Comparison of ENCODE assay signal across 13 cellular contexts in the genomic region with DNA sequence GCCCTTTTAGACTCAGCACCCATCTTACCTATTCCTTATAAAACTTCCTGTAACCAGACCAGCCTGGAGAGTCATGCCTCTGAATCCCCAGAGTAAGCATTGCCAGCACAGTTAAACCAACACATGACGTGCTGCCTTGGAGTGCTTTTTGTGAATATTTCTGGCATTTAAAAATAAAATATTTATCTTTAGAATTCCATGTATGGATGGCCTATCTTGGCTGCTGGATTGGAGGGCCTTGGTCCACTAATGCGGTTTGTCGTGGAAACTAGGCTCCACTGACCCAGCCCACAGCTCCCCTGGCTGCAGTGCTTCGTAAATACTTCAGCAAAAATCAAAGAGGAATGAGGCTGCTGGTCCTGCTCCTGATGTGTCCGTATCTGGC. TPM values are rescaled to one million over a fixed set of nuclear protein-coding genes. Genes with fewer than 3 reads are reported as not detected.
DNase-seq lines count a peak whose midpoint lies in the region; ATAC-seq and TF ChIP-seq lines count a peak whose summit lies in the region.
"Had no signal": no experiment of that assay in that cellular context is flagged by ENCODE, and none has a peak within 500 bp of the region (broad histone marks: within the 10 kb centered on the region; RNA-seq: fewer than 3 reads in every experiment).

No MANE protein-coding gene starts in this region.

- DNase-seq in SK-N-SH (no peak), osteoblast (ENCODE audit: insufficient read length, low spot score, missing footprints) (no peak), GM03348 (ENCODE audit: low spot score) (no peak)
- no peak for DNase-seq in stimulated activated naive CD4-positive, alpha-beta T cell (lab: John Stamatoyannopoulos, UW)
- DNase-seq: COR-L47, NCI-H187 had no signal

- H3K9me3 ChIP-seq in SK-N-SH = no peaks in the 10 kb centered on the region
- H3K9me3 ChIP-seq in esophagus (ENCODE audit: control insufficient read depth in 2 of 2, insufficient read depth in 1 of 2, low read depth in 1 of 2, low read length in 1 of 2) = no peaks in the 10 kb centered on the region
- H3K9me3 ChIP-seq in osteoblast (ENCODE audit: low read depth, low read length) = no peaks in the 10 kb centered on the region

- H3K36me3 ChIP-seq in SK-N-SH (replicated peaks in 1 of 2; ENCODE audit: control insufficient read depth in 1 of 2, insufficient read depth in 2 of 2, low read length in 1 of 2) = peaks cover 0 to 6% of the 10 kb centered on the region in 2 experiments
- peaks cover 0 to 3% of the 10 kb centered on the region in 2 donors for H3K36me3 ChIP-seq in esophagus (ENCODE audit: control insufficient read depth in 2 of 2, insufficient read depth in 2 of 2, low read length in 1 of 2)
- H3K36me3 ChIP-seq in osteoblast (ENCODE audit: insufficient read depth, low read length) = no peaks in the 10 kb centered on the region

- no peak for TF ChIP-seq RAD21 in SK-N-SH (IDR thresholded peaks at IDR 0.05; ENCODE audit: low read length)

- CTCF ChIA-PET in SK-N-SH (lab: Yijun Ruan, JAX) = interaction anchor here (0.6 to 3.2 kb wide), 17 partner anchors 9 to 811 kb away, joined by 3 to 63 read pairs (median 5); partner anchors contain the start of gene MTARC1

- no peak overlapping the region for H3K9ac ChIP-seq in SK-N-SH
- H3K9ac ChIP-seq: KMS-11 had no signal

- H4K20me1 ChIP-seq in SK-N-SH (ENCODE audit: insufficient read depth) (no peaks in the 10 kb centered on the region), osteoblast (ENCODE audit: insufficient read depth, low read length) (no peaks in the 10 kb centered on the region)

- H3K9me2 ChIP-seq in SK-N-SH = no peaks in the 10 kb centered on the region

- TF ChIP-seq EP300 in SK-N-SH (IDR thresholded peaks at IDR 0.05; ENCODE audit: borderline replicate concordance in 1 of 2, low read depth in 1 of 2, low read length in 1 of 2) = no peak

- H3K79me2 ChIP-seq in SK-N-SH (ENCODE audit: insufficient read depth) (no peaks in the 10 kb centered on the region), osteoblast (ENCODE audit: insufficient read depth, low read length) (no peaks in the 10 kb centered on the region)

- H2AFZ ChIP-seq in SK-N-SH (ENCODE audit: low read depth) = peak overlapping the region; percentile 24; the same call in 1 of the 2 replicates
- peak overlapping the region; percentile 30 for H2AFZ ChIP-seq in osteoblast (ENCODE audit: low read length)

- no peak for ATAC-seq in SK-N-SH treated with all-trans-retinoic acid at 6 μM for 48 hours
- no peak for ATAC-seq in HG03196 (IDR thresholded peaks at IDR 0.05; ENCODE audit: unreplicated experiment)
- no peak for ATAC-seq in HG03135 (IDR thresholded peaks at IDR 0.05; ENCODE audit: unreplicated experiment)

- H3K4me1 ChIP-seq in SK-N-SH (ENCODE audit: control insufficient read depth in 1 of 2, insufficient read depth in 2 of 2, low read depth in 1 of 2, low read length in 1 of 2) (peaks cover 0 to 5% of the 10 kb centered on the region in 2 experiments; a peak in 1 of 4 replicates), esophagus (ENCODE audit: control insufficient read depth in 2 of 2, insufficient read depth in 2 of 2, low read length in 1 of 2) (peaks cover 0 to 3% of the 10 kb centered on the region in 2 donors), osteoblast (ENCODE audit: insufficient read depth, low read length) (peaks cover 5% of the 10 kb centered on the region)

- H3F3A ChIP-seq in SK-N-SH (replicated peaks; ENCODE audit: insufficient read depth) = no peaks in the 10 kb centered on the region

- H3K27me3 ChIP-seq in SK-N-SH (ENCODE audit: insufficient read depth) (no peaks in the 10 kb centered on the region), esophagus (ENCODE audit: control insufficient read depth in 1 of 2, insufficient read depth in 2 of 2, low read length in 2 of 2) (no peaks in the 10 kb centered on the region), osteoblast (ENCODE audit: insufficient read depth, low read length) (no peaks in the 10 kb centered on the region)

- 61% methylated on average over 5 of the region's 5 CpGs for WGBS in SK-N-SH (ENCODE audit: low lambda C conversion rate)
- 68 to 69% methylated on average over 5 of the region's 5 CpGs for WGBS in esophagus, 2 donors

- TF ChIP-seq CTCF in SK-N-SH (IDR thresholded peaks at IDR 0.05) (no peak), osteoblast (IDR thresholded peaks at IDR 0.05; ENCODE audit: extremely low read depth, low read depth, low read length) (no peak)

- POLR2A ChIA-PET in SK-N-SH (lab: Yijun Ruan, JAX) = no interaction called here

- H3K4me3 ChIP-seq in SK-N-SH (ENCODE audit: low read depth in 2 of 2, low read length in 1 of 2) = no peak overlapping the region
- no peak overlapping the region for H3K4me3 ChIP-seq in esophagus (ENCODE audit: low read depth in 1 of 2, low read length in 2 of 2)
- H3K4me3 ChIP-seq in osteoblast (ENCODE audit: insufficient read depth, low read length) = no peak overlapping the region

- no peak overlapping the region for H3K4me2 ChIP-seq in SK-N-SH
- H3K4me2 ChIP-seq in osteoblast (ENCODE audit: insufficient read depth, low read length) = peak overlapping the region; percentile 5
- H3K4me2 ChIP-seq: KMS-11 had no signal

- H3K27ac ChIP-seq in SK-N-SH (ENCODE audit: low read depth in 2 of 2, low read length in 1 of 2) = no peak overlapping the region
- peak overlapping the region; percentile 18 to 26 for H3K27ac ChIP-seq in esophagus (ENCODE audit: low read depth in 2 of 2, low read length in 1 of 2)
- no peak overlapping the region for H3K27ac ChIP-seq in osteoblast (ENCODE audit: low read depth, low read length)
- H3K27ac ChIP-seq: 22Rv1, C4-2B, KMS-11 had no signal

TF ChIP-seq in SK-N-SH, 30 proteins besides CTCF, POLR2A, EP300 and RAD21:
- TF ChIP-seq, protein P1, sequence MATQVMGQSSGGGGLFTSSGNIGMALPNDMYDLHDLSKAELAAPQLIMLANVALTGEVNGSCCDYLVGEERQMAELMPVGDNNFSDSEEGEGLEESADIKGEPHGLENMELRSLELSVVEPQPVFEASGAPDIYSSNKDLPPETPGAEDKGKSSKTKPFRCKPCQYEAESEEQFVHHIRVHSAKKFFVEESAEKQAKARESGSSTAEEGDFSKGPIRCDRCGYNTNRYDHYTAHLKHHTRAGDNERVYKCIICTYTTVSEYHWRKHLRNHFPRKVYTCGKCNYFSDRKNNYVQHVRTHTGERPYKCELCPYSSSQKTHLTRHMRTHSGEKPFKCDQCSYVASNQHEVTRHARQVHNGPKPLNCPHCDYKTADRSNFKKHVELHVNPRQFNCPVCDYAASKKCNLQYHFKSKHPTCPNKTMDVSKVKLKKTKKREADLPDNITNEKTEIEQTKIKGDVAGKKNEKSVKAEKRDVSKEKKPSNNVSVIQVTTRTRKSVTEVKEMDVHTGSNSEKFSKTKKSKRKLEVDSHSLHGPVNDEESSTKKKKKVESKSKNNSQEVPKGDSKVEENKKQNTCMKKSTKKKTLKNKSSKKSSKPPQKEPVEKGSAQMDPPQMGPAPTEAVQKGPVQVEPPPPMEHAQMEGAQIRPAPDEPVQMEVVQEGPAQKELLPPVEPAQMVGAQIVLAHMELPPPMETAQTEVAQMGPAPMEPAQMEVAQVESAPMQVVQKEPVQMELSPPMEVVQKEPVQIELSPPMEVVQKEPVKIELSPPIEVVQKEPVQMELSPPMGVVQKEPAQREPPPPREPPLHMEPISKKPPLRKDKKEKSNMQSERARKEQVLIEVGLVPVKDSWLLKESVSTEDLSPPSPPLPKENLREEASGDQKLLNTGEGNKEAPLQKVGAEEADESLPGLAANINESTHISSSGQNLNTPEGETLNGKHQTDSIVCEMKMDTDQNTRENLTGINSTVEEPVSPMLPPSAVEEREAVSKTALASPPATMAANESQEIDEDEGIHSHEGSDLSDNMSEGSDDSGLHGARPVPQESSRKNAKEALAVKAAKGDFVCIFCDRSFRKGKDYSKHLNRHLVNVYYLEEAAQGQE (IDR thresholded peaks at IDR 0.05; ENCODE audit: low read depth, low read length) = no peak
- TF ChIP-seq NFIC (IDR thresholded peaks at IDR 0.05; ENCODE audit: borderline replicate concordance) (no peak), GABPA (IDR thresholded peaks at IDR 0.05; ENCODE audit: low read depth) (no peak)

TF ChIP-seq in SK-N-SH treated with all-trans-retinoic acid at 6 μM for 48 hours, 23 proteins besides CTCF, POLR2A, EP300 and RAD21:
- TF ChIP-seq ARNTL (CRISPR knock-in tag; IDR thresholded peaks at IDR 0.05; ENCODE audit: borderline replicate concordance, low read depth) (no peak), TCF4 (CRISPR knock-in tag; IDR thresholded peaks at IDR 0.05; ENCODE audit: borderline replicate concordance) (no peak), CSDC2 (CRISPR knock-in tag; IDR thresholded peaks at IDR 0.05) (no peak), BACH2 (CRISPR knock-in tag; IDR thresholded peaks at IDR 0.05; ENCODE audit: borderline replicate concordance) (no peak), TOX (CRISPR knock-in tag; IDR thresholded peaks at IDR 0.05; ENCODE audit: borderline replicate concordance) (no peak), ISL1 (CRISPR knock-in tag; IDR thresholded peaks at IDR 0.05) (no peak), SNAI2 (CRISPR knock-in tag; IDR thresholded peaks at IDR 0.05) (no peak), ZFP30 (CRISPR knock-in tag; IDR thresholded peaks at IDR 0.05) (no peak), GLIS3 (CRISPR knock-in tag; IDR thresholded peaks at IDR 0.05) (no peak), PPARA (CRISPR knock-in tag; IDR thresholded peaks at IDR 0.05; ENCODE audit: borderline replicate concordance) (no peak)
- TF ChIP-seq, protein P2, sequence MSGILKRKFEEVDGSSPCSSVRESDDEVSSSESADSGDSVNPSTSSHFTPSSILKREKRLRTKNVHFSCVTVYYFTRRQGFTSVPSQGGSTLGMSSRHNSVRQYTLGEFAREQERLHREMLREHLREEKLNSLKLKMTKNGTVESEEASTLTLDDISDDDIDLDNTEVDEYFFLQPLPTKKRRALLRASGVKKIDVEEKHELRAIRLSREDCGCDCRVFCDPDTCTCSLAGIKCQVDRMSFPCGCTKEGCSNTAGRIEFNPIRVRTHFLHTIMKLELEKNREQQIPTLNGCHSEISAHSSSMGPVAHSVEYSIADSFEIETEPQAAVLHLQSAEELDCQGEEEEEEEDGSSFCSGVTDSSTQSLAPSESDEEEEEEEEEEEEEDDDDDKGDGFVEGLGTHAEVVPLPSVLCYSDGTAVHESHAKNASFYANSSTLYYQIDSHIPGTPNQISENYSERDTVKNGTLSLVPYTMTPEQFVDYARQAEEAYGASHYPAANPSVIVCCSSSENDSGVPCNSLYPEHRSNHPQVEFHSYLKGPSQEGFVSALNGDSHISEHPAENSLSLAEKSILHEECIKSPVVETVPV (CRISPR knock-in tag; IDR thresholded peaks at IDR 0.05) = no peak

RNA-seq across cellular contexts. Expression of gene MTARC1, which starts 17.5 kb away (rescaled TPM):
- polyA plus RNA-seq in SK-N-SH (2012; rRNA removed) (5.4 and 6.1 TPM in 2 replicates), esophagus (1 to 10 TPM; 6.0 to 8.3 TPM)
- polyA plus RNA-seq in SK-N-SH (2012; cell fraction: cytosol; rRNA removed) = 6.3 and 9.4 TPM in 2 replicates
- 2.6 and 4.3 TPM in 2 replicates for polyA plus RNA-seq in SK-N-SH (2012; cell fraction: nucleus; rRNA removed)
- total RNA-seq in osteoblast = 2.9 TPM in 2 replicates

RNA-seq across cellular contexts. Expression of gene MTARC2, which starts 56.1 kb away (rescaled TPM):
- polyA plus RNA-seq in SK-N-SH (2012; rRNA removed) (6.0 and 6.1 TPM in 2 replicates), esophagus (1 to 10 TPM; 5.0 to 6.0 TPM)
- 4.2 and 4.4 TPM in 2 replicates for polyA plus RNA-seq in SK-N-SH (2012; cell fraction: cytosol; rRNA removed)
- polyA plus RNA-seq in SK-N-SH (2012; cell fraction: nucleus; rRNA removed) = 19.4 and 19.6 TPM in 2 replicates
- 7.7 and 9.4 TPM in 2 replicates for total RNA-seq in osteoblast

Comparison
In these comparisons a context has a peak if more than half of its experiments do, and no peak if none do; other contexts are left out.
1. H3K27ac ChIP-seq: peak in esophagus (2 of 2); none in SK-N-SH (0 of 2) and osteoblast (single experiment).